9 cellular contexts compared by ENCODE assay signal in genomic region chr1:165481820-165482532, GRCh38. TPM values are rescaled to one million over a fixed set of nuclear protein-coding genes. Genes with fewer than 3 reads are reported as not detected.
DNase-seq lines count a peak whose midpoint lies in the region; ATAC-seq and TF ChIP-seq lines count a peak whose summit lies in the region.
"Had no signal": no experiment of that assay in that cellular context is flagged by ENCODE, and none has a peak within 500 bp of the region (broad histone marks: within the 10 kb centered on the region; RNA-seq: fewer than 3 reads in every experiment).

No MANE protein-coding gene starts in this region.

- intact Hi-C loops in sciatic nerve (cut with DNase I): no loop called here

- no peaks in the 10 kb centered on the region for H3K79me2 ChIP-seq in GM23248 (ENCODE audit: insufficient read depth)

- peak; percentile 94 for DNase-seq in GM23248
- DNase-seq in NCI-H69 (lab: John Stamatoyannopoulos, UW): peak; percentile 77
- peak; percentile 23 for DNase-seq in epithelial cell of proximal tubule (ENCODE audit: low read depth)
- no peak for DNase-seq in sciatic nerve (ENCODE audit: low spot score)
- DNase-seq in G401 (ENCODE audit: low spot score): no peak
- no peak for DNase-seq in NCI-H1694 treated with DMSO at 0.1 percent for 48 hours (lab: John Stamatoyannopoulos, UW)
- no peak for DNase-seq in GDM1 (lab: John Stamatoyannopoulos, UW)
- no peak for DNase-seq in activated effector memory CD4-positive, alpha-beta T cell treated with anti-CD3 and anti-CD28 coated beads, Interleukin-2, amount 50 U/mL, for 16 hours
- DNase-seq: H7 had no signal

- WGBS in GM23248 (ENCODE audit: low coverage in 1 of 2, low lambda C conversion rate in 2 of 2, missing lambda C conversion rate in 2 of 2), 2 experiments: 1 to 2% methylated on average over 6 of the region's 6 CpGs

- H3K9me3 ChIP-seq in GM23248 (ENCODE audit: low read depth): no peaks in the 10 kb centered on the region

- H3K4me3 ChIP-seq in GM23248: no peak overlapping the region
- H3K4me3 ChIP-seq in epithelial cell of proximal tubule (ENCODE audit: low read depth, low read length): no peak overlapping the region

- H3K9ac ChIP-seq in GM23248: no peak overlapping the region

- H3K27me3 ChIP-seq in GM23248 (replicated peaks; ENCODE audit: insufficient read depth): peaks cover 46% of the 10 kb centered on the region

- H3K9me2 ChIP-seq in GM23248 (ENCODE audit: insufficient read depth): no peaks in the 10 kb centered on the region

- no peak overlapping the region for H2AFZ ChIP-seq in GM23248

- H3K27ac ChIP-seq in GM23248: no peak overlapping the region

- in situ Hi-C loops in GM23248 (cut with MboI) (no loop called here), G401 (cut with HindIII; ENCODE audit: low sequenced_read_pairs) (no loop called here)

- no peaks in the 10 kb centered on the region for H3K36me3 ChIP-seq in GM23248 (ENCODE audit: low read depth)

- H3K4me1 ChIP-seq in GM23248 (ENCODE audit: insufficient read depth): 0 out of 2 replicates have a peak, but pooled peaks cover 2% of the 10 kb centered on the region

- H3K4me2 ChIP-seq in GM23248 (ENCODE audit: unreplicated experiment): no peak overlapping the region

- ATAC-seq in sciatic nerve: peak; percentile 96

- H3F3A ChIP-seq in GM23248 (ENCODE audit: insufficient read depth): no peaks in the 10 kb centered on the region

- H4K20me1 ChIP-seq in GM23248 (ENCODE audit: insufficient read depth): no peaks in the 10 kb centered on the region

- no peak for TF ChIP-seq CTCF in epithelial cell of proximal tubule (conservative IDR thresholded peaks at IDR 0.05; ENCODE audit: low read depth, low read length)

RNA-seq across cellular contexts. Expression of gene RXRG, which starts 37.0 kb away (rescaled TPM):
- not detected in 2 replicates for total RNA-seq in GM23248 (2014; rRNA removed; shearing (Covaris generic))
- 0.09 TPM in 1 of 2 replicates, not detected in the other for polyA plus RNA-seq in GM23248 (2016; fragmentation: Nextera tagmentation; extraction: Ambion mirVana)
- total RNA-seq in epithelial cell of proximal tubule (not detected in 2 replicates), sciatic nerve (11.9 TPM)
- not detected in 2 replicates for total RNA-seq in G401 (2014; rRNA removed; shearing (Covaris generic))

Comparison
In these comparisons a context has a peak if more than half of its experiments do, and no peak if none do; other contexts are left out.
1. DNase-seq: peak in GM23248 (single experiment), NCI-H69 (single experiment) and epithelial cell of proximal tubule (single experiment); none in sciatic nerve (single experiment), G401 (single experiment), NCI-H1694 treated with DMSO at 0.1 percent for 48 hours (single experiment), GDM1 (single experiment) and activated effector memory CD4-positive, alpha-beta T cell treated with anti-CD3 and anti-CD28 coated beads, Interleukin-2, amount 50 U/mL, for 16 hours (single experiment).
2. RNA of gene RXRG, which starts 37.0 kb away (total RNA-seq): 11.9 TPM in sciatic nerve (single experiment); not detected in GM23248, not detected in epithelial cell of proximal tubule and not detected in G401; every median in the first group is over 10 times any median in the second.